In the genomic region with DNA sequence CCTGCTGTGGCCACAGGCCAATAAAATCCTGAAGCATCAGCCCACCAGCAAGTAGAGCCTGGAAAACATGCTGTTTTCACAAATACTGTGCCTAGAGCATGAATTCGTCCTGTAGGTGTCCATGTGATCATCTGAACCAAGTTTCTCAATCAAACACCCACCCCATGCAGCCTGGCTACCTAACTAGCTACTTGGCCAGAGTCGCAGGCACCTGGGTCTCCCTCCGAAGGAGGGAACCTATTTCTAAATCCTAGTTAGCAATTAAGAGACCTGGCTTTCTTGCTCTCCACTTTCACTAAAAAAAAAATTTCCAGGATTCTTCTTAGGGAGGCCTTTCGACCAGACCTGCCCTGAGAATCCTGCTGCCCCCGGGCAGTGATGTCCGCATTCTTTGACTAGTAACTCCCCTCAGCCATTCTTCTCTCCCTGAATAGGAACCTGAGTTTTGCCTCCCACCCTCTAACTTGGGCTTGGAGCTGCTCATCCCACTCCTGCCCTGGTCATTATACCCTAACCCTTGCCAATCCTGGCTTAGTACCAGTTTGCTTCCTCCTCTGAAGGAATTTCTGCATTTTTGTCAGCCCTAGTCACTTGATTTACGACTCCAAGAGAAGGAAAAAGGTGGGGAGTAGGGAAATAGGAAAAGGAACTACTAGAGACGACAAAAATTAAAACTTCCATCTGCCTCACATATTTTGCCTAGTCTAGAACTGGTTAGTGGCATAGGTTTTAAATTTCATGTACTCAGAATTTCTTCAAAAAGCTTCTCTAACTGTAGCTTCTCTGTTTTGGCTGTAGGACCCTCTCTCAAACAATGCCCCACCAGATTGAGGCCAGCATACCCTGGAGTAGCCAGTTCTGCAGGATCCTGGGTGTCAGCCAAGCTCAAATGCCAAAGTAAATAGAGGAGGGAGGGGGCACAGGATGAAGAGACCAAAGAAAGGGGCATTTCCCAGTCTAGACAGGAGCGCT, we compare ENCODE assay signal across 8 cellular contexts. TPM values are rescaled to one million over a fixed set of nuclear protein-coding genes. Genes with fewer than 3 reads are reported as not detected.
DNase-seq lines count a peak whose midpoint lies in the region; ATAC-seq and TF ChIP-seq lines count a peak whose summit lies in the region.

No MANE protein-coding gene starts in this region.

- H3K4me1 ChIP-seq in HUES48 (ENCODE audit: control insufficient read depth, insufficient read depth, low read length) = peaks cover 25% of the 10 kb centered on the region
- H3K4me1 ChIP-seq in mesendoderm (ENCODE audit: control insufficient read depth, low read depth, low read length) = peaks cover 3% of the 10 kb centered on the region

- H3K23ac ChIP-seq in mesendoderm (ENCODE audit: low read length) = no peak overlapping the region

- no peak overlapping the region for H4K8ac ChIP-seq in mesendoderm (ENCODE audit: low read depth, low read length)

- no peak overlapping the region for H4K5ac ChIP-seq in mesendoderm (ENCODE audit: low read length)

- peak overlapping the region; percentile 50 for H3K27ac ChIP-seq in HUES48 (ENCODE audit: low read depth, low read length)
- H3K27ac ChIP-seq in mesendoderm (ENCODE audit: low read depth, low read length) = no peak overlapping the region

- no peaks in the 10 kb centered on the region for H3K36me3 ChIP-seq in HUES48 (ENCODE audit: control insufficient read depth, insufficient read depth, low read length)
- H3K36me3 ChIP-seq in mesendoderm (ENCODE audit: control insufficient read depth, insufficient read depth, low read length) = no peaks in the 10 kb centered on the region

- H2BK120ac ChIP-seq in mesendoderm (ENCODE audit: low read depth, low read length) = no peak overlapping the region

- H3K9ac ChIP-seq in HUES48 (ENCODE audit: low read depth, low read length) (no peak overlapping the region), mesendoderm (ENCODE audit: low read length) (no peak overlapping the region)

- peak overlapping the region; percentile 44 for H3K56ac ChIP-seq in mesendoderm (ENCODE audit: low read length)

- peak overlapping the region; percentile 70 for H3K4ac ChIP-seq in mesendoderm (ENCODE audit: low read depth, low read length)

- H2AK5ac ChIP-seq in mesendoderm (ENCODE audit: low read length) = no peak overlapping the region

- in situ Hi-C loops in ACHN (cut with HindIII; ENCODE audit: low pct_ligation_motif_present, low pct_unique_long_range_greater_than_20kb, low sequenced_read_pairs) = no loop called here
- in situ Hi-C loops in astrocyte of the spinal cord (cut with HindIII; ENCODE audit: low sequenced_read_pairs) = no loop called here

- no peak for TF ChIP-seq CTCF in astrocyte of the spinal cord (IDR thresholded peaks at IDR 0.05; ENCODE audit: low read depth, low read length)

- no peaks in the 10 kb centered on the region for H3K79me2 ChIP-seq in mesendoderm (ENCODE audit: control insufficient read depth, insufficient read depth, low read length)

- H2BK5ac ChIP-seq in mesendoderm (ENCODE audit: low read length) = no peak overlapping the region

- ATAC-seq in GM18868 (IDR thresholded peaks at IDR 0.05; ENCODE audit: unreplicated experiment) = no peak

- peak overlapping the region; percentile 25 for H3K18ac ChIP-seq in mesendoderm (ENCODE audit: low read length)

- WGBS in mesendoderm (ENCODE audit: extremely low coverage, insufficient coverage, low lambda C conversion rate) = no CpG with 5 or more reads among the region's 9 CpGs

- peak; percentile 68 for DNase-seq in ACHN
- DNase-seq in astrocyte of the spinal cord (ENCODE audit: low read depth, low spot score) = peak; percentile 44
- peak; percentile 82 for DNase-seq in mesendoderm
- DNase-seq in RPMI8226 = no peak
- DNase-seq in globus pallidus (ENCODE audit: low spot score) = no peak
- DNase-seq in ureter (ENCODE audit: low spot score) = no peak

- H3K4me3 ChIP-seq in HUES48 (ENCODE audit: low read depth, low read length) = no peak overlapping the region
- no peak overlapping the region for H3K4me3 ChIP-seq in astrocyte of the spinal cord (ENCODE audit: low read depth, low read length)
- no peak overlapping the region for H3K4me3 ChIP-seq in mesendoderm (ENCODE audit: low read length)

- no peak overlapping the region for H3K4me2 ChIP-seq in mesendoderm (ENCODE audit: low read length)

- H3K79me1 ChIP-seq in mesendoderm (ENCODE audit: low read length) = no peaks in the 10 kb centered on the region

- no peaks in the 10 kb centered on the region for H3K9me3 ChIP-seq in HUES48 (ENCODE audit: control insufficient read depth, insufficient read depth, low read length)

- no peak overlapping the region for H2BK15ac ChIP-seq in mesendoderm (replicated peaks; ENCODE audit: low read depth)

- H3K27me3 ChIP-seq in HUES48 (ENCODE audit: control insufficient read depth, insufficient read depth, low read length) (no peaks in the 10 kb centered on the region), mesendoderm (ENCODE audit: insufficient read depth, low read length, poor library complexity) (no peaks in the 10 kb centered on the region)

RNA-seq across cellular contexts. Expression of a gene that starts 25.4 kb away (rescaled TPM):
- 19.6 TPM for polyA plus RNA-seq in mesendoderm (2013, experiment 1 of 2)
- 19.5 TPM for polyA plus RNA-seq in mesendoderm (2013, experiment 2 of 2)
- total RNA-seq in ureter = 81.2 TPM

Comparison
In these comparisons a context has a peak if more than half of its experiments do, and no peak if none do; other contexts are left out.
1. DNase-seq: peak in ACHN (single experiment), astrocyte of the spinal cord (single experiment) and mesendoderm (single experiment); none in RPMI8226 (single experiment), globus pallidus (single experiment) and ureter (single experiment).